13 cellular contexts compared by ENCODE assay signal in genomic region chr7:16592395-16592794, GRCh38. TPM values are rescaled to one million over a fixed set of nuclear protein-coding genes. Genes with fewer than 3 reads are reported as not detected.
DNase-seq lines count a peak whose midpoint lies in the region; ATAC-seq and TF ChIP-seq lines count a peak whose summit lies in the region.
"Had no signal": no experiment of that assay in that cellular context is flagged by ENCODE, and none has a peak within 500 bp of the region (broad histone marks: within the 10 kb centered on the region; RNA-seq: fewer than 3 reads in every experiment).

No MANE protein-coding gene starts in this region.

- peak; percentile 38 for DNase-seq in HFF-Myc (ENCODE audit: extremely low read depth, low read depth)
- DNase-seq in LHCN-M2 (ENCODE audit: low read depth): peak; percentile 54
- peak; percentile 56 for DNase-seq in fibroblast of villous mesenchyme (ENCODE audit: low read depth)
- DNase-seq in mucosa of descending colon: no peak
- no peak for DNase-seq in NCI-H2227 treated with DMSO at 0.1 percent for 48 hours (lab: John Stamatoyannopoulos, UW)
- no peak for DNase-seq in lower lobe of right lung
- DNase-seq in GOT3 (lab: John Stamatoyannopoulos, UW): no peak
- DNase-seq: Calu3; CD8-positive, alpha-beta T cell; DMS79 treated with DMSO at 0.1 percent for 48 hours; GF-D8; KBM-7 had no signal

- H3K27ac ChIP-seq in lower lobe of right lung: no peak overlapping the region
- H3K27ac ChIP-seq: BLaER1 treated with 17β-estradiol and CSF1 and Interleukin-3, amounts not matched to agents 10 nM and 100 nM had no signal

- TF ChIP-seq CTCF in HFF-Myc (IDR thresholded peaks at IDR 0.05; ENCODE audit: low read depth, low read length, missing control alignments) (no peak), fibroblast of villous mesenchyme (IDR thresholded peaks at IDR 0.05; ENCODE audit: insufficient read depth, low read depth, low read length) (no peak), mucosa of descending colon (IDR thresholded peaks at IDR 0.05) (no peak), lower lobe of right lung (IDR thresholded peaks at IDR 0.05) (no peak)

- no peaks in the 10 kb centered on the region for H3K9me3 ChIP-seq in mucosa of descending colon
- no peaks in the 10 kb centered on the region for H3K9me3 ChIP-seq in lower lobe of right lung
- H3K9me3 ChIP-seq: BLaER1 treated with 17β-estradiol and CSF1 and Interleukin-3, amounts not matched to agents 10 nM and 100 nM had no signal

- H3K4me3 ChIP-seq in HFF-Myc (replicated peaks; ENCODE audit: low read depth, low read length) (no peak overlapping the region), fibroblast of villous mesenchyme (ENCODE audit: low read depth, low read length) (no peak overlapping the region), mucosa of descending colon (no peak overlapping the region), lower lobe of right lung (no peak overlapping the region)
- H3K4me3 ChIP-seq: BLaER1 treated with 17β-estradiol and CSF1 and Interleukin-3, amounts not matched to agents 10 nM and 100 nM had no signal

- H3K27me3 ChIP-seq in lower lobe of right lung (ENCODE audit: low read depth): no peaks in the 10 kb centered on the region
- H3K27me3 ChIP-seq: BLaER1 treated with 17β-estradiol and CSF1 and Interleukin-3, amounts not matched to agents 10 nM and 100 nM had no signal

- H3K4me1 ChIP-seq in mucosa of descending colon (ENCODE audit: low read depth) (no peaks in the 10 kb centered on the region), lower lobe of right lung (no peaks in the 10 kb centered on the region)

- intact Hi-C loops in mucosa of descending colon (cut with DNase I, micrococcal nuclease) (no loop called here), lower lobe of right lung (cut with DNase I) (no loop called here)

- H3K36me3 ChIP-seq in mucosa of descending colon (ENCODE audit: low read depth) (no peaks in the 10 kb centered on the region), lower lobe of right lung (no peaks in the 10 kb centered on the region)

- ATAC-seq in mucosa of descending colon (peak; percentile 64), lower lobe of right lung (no peak)
- ATAC-seq: CD8-positive, alpha-beta T cell had no signal

RNA-seq across cellular contexts. Expression of gene ANKMY2, which starts 53.2 kb away (rescaled TPM):
- total RNA-seq in LHCN-M2 (2014; rRNA removed) (35.6 and 37.1 TPM in 2 replicates), fibroblast of villous mesenchyme (23.2 and 28.5 TPM in 2 replicates), mucosa of descending colon (10 to 100 TPM; 19.5 to 25.8 (median 22.8) TPM), lower lobe of right lung (13.9 TPM)
- polyA plus RNA-seq in LHCN-M2 (2012): 15.5 TPM

RNA-seq across cellular contexts. Expression of gene BZW2, which starts 53.6 kb away (rescaled TPM):
- 105 and 113 TPM in 2 replicates for total RNA-seq in LHCN-M2 (2014; rRNA removed)
- polyA plus RNA-seq in LHCN-M2 (2012): 48.2 TPM
- 48.0 and 53.5 TPM in 2 replicates for total RNA-seq in fibroblast of villous mesenchyme
- 10 to 100 TPM; 44.8 to 67.0 (median 65.3) TPM for total RNA-seq in mucosa of descending colon
- 24.6 TPM for total RNA-seq in lower lobe of right lung

Comparison
In these comparisons a context has a peak if more than half of its experiments do, and no peak if none do; other contexts are left out.
1. DNase-seq: peak in HFF-Myc (single experiment), LHCN-M2 (single experiment) and fibroblast of villous mesenchyme (single experiment); none in mucosa of descending colon (0 of 3), NCI-H2227 treated with DMSO at 0.1 percent for 48 hours (single experiment), lower lobe of right lung (single experiment) and GOT3 (single experiment).